ENCODE assay signal across 19 cellular contexts in the genomic region with DNA sequence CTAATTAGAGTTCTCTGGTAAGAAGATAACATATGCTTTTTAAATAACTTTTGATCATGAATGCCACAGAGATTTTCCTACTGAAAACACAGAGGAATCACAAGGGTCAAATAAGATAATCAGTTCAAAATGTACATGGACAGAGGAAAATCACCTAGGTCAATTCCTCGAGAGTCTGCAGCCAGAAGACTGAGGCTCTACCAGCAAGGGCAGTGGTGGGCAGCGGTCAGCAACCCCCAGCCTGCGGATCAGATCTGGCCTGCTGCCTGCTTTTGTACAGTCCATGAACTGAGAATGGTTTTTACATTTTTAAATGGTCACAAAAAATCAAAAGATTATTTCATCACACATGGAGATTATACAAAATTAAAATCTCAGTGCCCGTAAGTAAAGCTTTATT.
DNase-seq lines count a peak whose midpoint lies in the region; ATAC-seq and TF ChIP-seq lines count a peak whose summit lies in the region.
"Had no signal": no experiment of that assay in that cellular context is flagged by ENCODE, and none has a peak within 500 bp of the region (broad histone marks: within the 10 kb centered on the region; RNA-seq: fewer than 3 reads in every experiment).

No MANE protein-coding gene starts in this region.

- no peak overlapping the region for H2BK12ac ChIP-seq in trophoblast cell (ENCODE audit: low read length)

- H3K4me2 ChIP-seq in trophoblast cell (ENCODE audit: low read length) = no peak overlapping the region

- no peaks in the 10 kb centered on the region for H3K79me2 ChIP-seq in trophoblast cell (ENCODE audit: control insufficient read depth, insufficient read depth, low read length, poor library complexity)

- H2AFZ ChIP-seq in trophoblast cell (ENCODE audit: insufficient read depth, low read length, poor library complexity) = no peak overlapping the region

- no peak overlapping the region for H3K9ac ChIP-seq in trophoblast cell (ENCODE audit: low read length)

- H3K4me1 ChIP-seq in Peyer's patch = peaks cover 0 to 4% (median 0%) of the 10 kb centered on the region in 4 donors
- peaks cover 0 to 4% of the 10 kb centered on the region in 2 experiments for H3K4me1 ChIP-seq in trophoblast cell (ENCODE audit: control insufficient read depth in 1 of 2, insufficient read depth in 2 of 2, low read length in 2 of 2)

- H3K9me3 Mint-ChIP-seq in activated T-cell treated with anti-CD3 and anti-CD28 coated beads, Interleukin-2, amount 50 U/mL, for 72 hours = no peaks in the 10 kb centered on the region
- H3K9me3 Mint-ChIP-seq in activated naive CD8-positive, alpha-beta T cell treated with anti-CD3 and anti-CD28 coated beads, Interleukin-2, amount 50 U/mL, for 24 hours = no peaks in the 10 kb centered on the region
- H3K9me3 Mint-ChIP-seq in neural crest cell = no peaks in the 10 kb centered on the region
- H3K9me3 Mint-ChIP-seq: central memory CD8-positive, alpha-beta T cell had no signal

- no peak overlapping the region for H4K8ac ChIP-seq in trophoblast cell (ENCODE audit: low read depth, low read length)

- TF ChIP-seq POLR2A in Peyer's patch (IDR thresholded peaks at IDR 0.05) = no peak

- H3K27me3 ChIP-seq in Peyer's patch (no peaks in the 10 kb centered on the region), trophoblast cell (ENCODE audit: insufficient read depth, low read length) (no peaks in the 10 kb centered on the region)
- H3K27me3 ChIP-seq: gastroesophageal sphincter, neutrophil, SJCRH30 had no signal

- H3K27ac ChIP-seq in Peyer's patch = peak overlapping the region; percentile 60 to 70 (median 61)
- no peak overlapping the region for H3K27ac ChIP-seq in trophoblast cell (ENCODE audit: low read depth, low read length)
- H3K27ac ChIP-seq: gastroesophageal sphincter, neutrophil had no signal

- no peak overlapping the region for H4K12ac ChIP-seq in trophoblast cell (ENCODE audit: low read depth, low read length)

- no peak overlapping the region for H2AK5ac ChIP-seq in trophoblast cell (ENCODE audit: low read length)

- H3K4ac ChIP-seq in trophoblast cell (ENCODE audit: low read depth, low read length) = no peak overlapping the region

- peak overlapping the region; percentile 78 to 98 for H3K4me3 Mint-ChIP-seq in activated T-cell treated with anti-CD3 and anti-CD28 coated beads, Interleukin-2, amount 50 U/mL, for 72 hours
- H3K4me3 Mint-ChIP-seq in activated naive CD8-positive, alpha-beta T cell treated with anti-CD3 and anti-CD28 coated beads, Interleukin-2, amount 50 U/mL, for 24 hours = peak overlapping the region; percentile 74
- no peak overlapping the region for H3K4me3 Mint-ChIP-seq in neural crest cell
- H3K4me3 Mint-ChIP-seq: central memory CD8-positive, alpha-beta T cell had no signal

- no peak for TF ChIP-seq CTCF in Peyer's patch (IDR thresholded peaks at IDR 0.05)
- no peak for TF ChIP-seq CTCF in neural crest cell (conservative IDR thresholded peaks at IDR 0.05)

- no peak overlapping the region for H3K18ac ChIP-seq in trophoblast cell (ENCODE audit: low read length)

- H3K9me3 ChIP-seq in Peyer's patch = no peaks in the 10 kb centered on the region
- H3K9me3 ChIP-seq in trophoblast cell (ENCODE audit: insufficient read depth, low read depth, low read length) = no peaks in the 10 kb centered on the region
- H3K9me3 ChIP-seq: gastroesophageal sphincter, neutrophil, SJCRH30 had no signal

- no peaks in the 10 kb centered on the region for H3K27me3 Mint-ChIP-seq in activated T-cell treated with anti-CD3 and anti-CD28 coated beads, Interleukin-2, amount 50 U/mL, for 72 hours (ENCODE audit: low read depth)
- no peaks in the 10 kb centered on the region for H3K27me3 Mint-ChIP-seq in activated naive CD8-positive, alpha-beta T cell treated with anti-CD3 and anti-CD28 coated beads, Interleukin-2, amount 50 U/mL, for 24 hours
- H3K27me3 Mint-ChIP-seq in neural crest cell (ENCODE audit: low read depth) = no peaks in the 10 kb centered on the region
- H3K27me3 Mint-ChIP-seq: central memory CD8-positive, alpha-beta T cell had no signal

- H2BK5ac ChIP-seq in trophoblast cell (ENCODE audit: low read depth, low read length, poor library complexity) = no peak overlapping the region

- no peaks in the 10 kb centered on the region for H3K79me1 ChIP-seq in trophoblast cell (ENCODE audit: low read length)

- DNase-seq in activated T-cell treated with anti-CD3 and anti-CD28 coated beads, Interleukin-2, amount 50 U/mL, for 72 hours = no peak
- DNase-seq in activated T-cell treated with anti-CD3 and anti-CD28 coated beads, Interleukin-2, amount 50 U/mL, for 1 hour = no peak
- DNase-seq in Peyer's patch (no peak), neural crest cell (ENCODE audit: low read depth, low spot score) (no peak), hypothalamus (lab: John Stamatoyannopoulos, UW) (no peak), trophoblast cell (no peak), T1000 (lab: John Stamatoyannopoulos, UW) (no peak)
- DNase-seq in activated naive CD8-positive, alpha-beta T cell treated with anti-CD3 and anti-CD28 coated beads, Interleukin-2, amount 50 U/mL, for 24 hours = no peak
- DNase-seq: anterior cingulate cortex, DND-41, HCEC 1CT, left cardiac atrium, NCI-H146, NCI-H2171 treated with DMSO at 0.1 percent for 48 hours, NCI-H774, SJCRH30 had no signal

- H3K4me3 ChIP-seq in Peyer's patch = no peak overlapping the region
- H3K4me3 ChIP-seq in trophoblast cell (ENCODE audit: low read depth, low read length) = no peak overlapping the region
- H3K4me3 ChIP-seq: gastroesophageal sphincter, SJCRH30 had no signal

- no peak overlapping the region for H2BK120ac ChIP-seq in trophoblast cell (ENCODE audit: insufficient read depth, low read length, poor library complexity)

- ATAC-seq in activated T-cell treated with anti-CD3 and anti-CD28 coated beads, Interleukin-2, amount 50 U/mL, for 72 hours (replicated peaks in 1 of 2) = no peak
- no peak for ATAC-seq in activated naive CD8-positive, alpha-beta T cell treated with anti-CD3 and anti-CD28 coated beads, Interleukin-2, amount 50 U/mL, for 24 hours
- ATAC-seq: gastroesophageal sphincter had no signal

- H3K36me3 Mint-ChIP-seq in activated T-cell treated with anti-CD3 and anti-CD28 coated beads, Interleukin-2, amount 50 U/mL, for 72 hours (ENCODE audit: insufficient read depth in 2 of 2) = peaks cover 4 to 19% of the 10 kb centered on the region in 2 donors
- H3K36me3 Mint-ChIP-seq in activated naive CD8-positive, alpha-beta T cell treated with anti-CD3 and anti-CD28 coated beads, Interleukin-2, amount 50 U/mL, for 24 hours (ENCODE audit: low read depth) = peaks cover 62% of the 10 kb centered on the region
- no peaks in the 10 kb centered on the region for H3K36me3 Mint-ChIP-seq in neural crest cell (ENCODE audit: low read depth)

- peaks cover 18% of the 10 kb centered on the region for H3K4me1 Mint-ChIP-seq in activated T-cell treated with anti-CD3 and anti-CD28 coated beads, Interleukin-2, amount 50 U/mL, for 72 hours (ENCODE audit: low read depth)
- H3K4me1 Mint-ChIP-seq in activated naive CD8-positive, alpha-beta T cell treated with anti-CD3 and anti-CD28 coated beads, Interleukin-2, amount 50 U/mL, for 24 hours = peaks cover 86% of the 10 kb centered on the region
- peaks cover 60% of the 10 kb centered on the region for H3K4me1 Mint-ChIP-seq in neural crest cell

- no peak overlapping the region for H3K14ac ChIP-seq in trophoblast cell (ENCODE audit: low read length)

- no peak overlapping the region for H4K91ac ChIP-seq in trophoblast cell (ENCODE audit: low read depth, low read length)

- H3K36me3 ChIP-seq in Peyer's patch (no peaks in the 10 kb centered on the region), trophoblast cell (ENCODE audit: control insufficient read depth in 1 of 2, insufficient read depth in 2 of 2, low read length in 2 of 2) (no peaks in the 10 kb centered on the region)
- H3K36me3 ChIP-seq: gastroesophageal sphincter, neutrophil, SJCRH30 had no signal

- WGBS in trophoblast cell (ENCODE audit: extremely low coverage, insufficient coverage, insufficient read length) = no CpG with 5 or more reads among the region's 4 CpGs

- peak overlapping the region; percentile 100 for H3K27ac Mint-ChIP-seq in activated T-cell treated with anti-CD3 and anti-CD28 coated beads, Interleukin-2, amount 50 U/mL, for 72 hours
- H3K27ac Mint-ChIP-seq in activated naive CD8-positive, alpha-beta T cell treated with anti-CD3 and anti-CD28 coated beads, Interleukin-2, amount 50 U/mL, for 24 hours = peak overlapping the region; percentile 82
- H3K27ac Mint-ChIP-seq in neural crest cell (ENCODE audit: unreplicated experiment) = peak overlapping the region; percentile 24

- no peak overlapping the region for H3K23ac ChIP-seq in trophoblast cell (ENCODE audit: low read length)

Comparison
In these comparisons a context has a peak if more than half of its experiments do, and no peak if none do; other contexts are left out.
1. H3K27ac Mint-ChIP-seq: peak in every context shown above with its lines; median percentile 100 in activated T-cell treated with anti-CD3 and anti-CD28 coated beads, Interleukin-2, amount 50 U/mL, for 72 hours; 82 in activated naive CD8-positive, alpha-beta T cell treated with anti-CD3 and anti-CD28 coated beads, Interleukin-2, amount 50 U/mL, for 24 hours; 24 in neural crest cell.